In genomic region chr5:154087260-154087659, GRCh38 we compare ENCODE assay signal across 12 cellular contexts. TPM values are rescaled to one million over a fixed set of nuclear protein-coding genes. Genes with fewer than 3 reads are reported as not detected.
DNase-seq lines count a peak whose midpoint lies in the region; ATAC-seq and TF ChIP-seq lines count a peak whose summit lies in the region.
"Had no signal": no experiment of that assay in that cellular context is flagged by ENCODE, and none has a peak within 500 bp of the region (broad histone marks: within the 10 kb centered on the region; RNA-seq: fewer than 3 reads in every experiment).

No MANE protein-coding gene starts in this region.

- POLR2A ChIA-PET in CD4-positive, alpha-beta memory T cell (lab: Charles Lee; ENCODE audit: partially characterized antibody): interaction anchor here (0.8 kb wide), 1 partner anchor 9 kb away, joined by 3 read pairs; no protein-coding TSS in a partner anchor
- POLR2A ChIA-PET in CD8-positive, alpha-beta T cell (lab: Charles Lee): no interaction called here

- H3K9ac ChIP-seq in smooth muscle cell (ENCODE audit: low read depth): no peak overlapping the region

- H3K4me1 ChIP-seq in smooth muscle cell (ENCODE audit: low read depth): peaks cover 19% of the 10 kb centered on the region
- H3K4me1 ChIP-seq in CD4-positive, alpha-beta memory T cell (ENCODE audit: insufficient read depth, low read length): no peaks in the 10 kb centered on the region
- H3K4me1 ChIP-seq in CD8-positive, alpha-beta T cell (ENCODE audit: insufficient read depth, low read length): no peaks in the 10 kb centered on the region

- H4K20me1 ChIP-seq in smooth muscle cell (ENCODE audit: low read depth): no peaks in the 10 kb centered on the region

- no peak overlapping the region for H3K4me2 ChIP-seq in smooth muscle cell

- no peak overlapping the region for H2AFZ ChIP-seq in smooth muscle cell (ENCODE audit: low read depth)

- peaks cover 2% of the 10 kb centered on the region in 2 donors for H3K27me3 Mint-ChIP-seq in CD4-positive, alpha-beta memory T cell
- peaks cover 16% of the 10 kb centered on the region for H3K27me3 Mint-ChIP-seq in CD8-positive, alpha-beta T cell (ENCODE audit: low read depth)

- H3K27ac ChIP-seq in smooth muscle cell (ENCODE audit: low read depth): no peak overlapping the region
- no peak overlapping the region for H3K27ac ChIP-seq in CD4-positive, alpha-beta memory T cell (ENCODE audit: low read depth, low read length)
- no peak overlapping the region for H3K27ac ChIP-seq in CD8-positive, alpha-beta T cell (ENCODE audit: low read depth, low read length)

- DNase-seq in DMS 273 treated with DMSO at 0.1 percent for 48 hours (lab: John Stamatoyannopoulos, UW) (peak; percentile 43), LHCN-M2 (ENCODE audit: low read depth) (peak; percentile 81), RKO (ENCODE audit: low spot score) (peak; percentile 28), medulla oblongata (ENCODE audit: extremely low spot score) (peak; percentile 67), smooth muscle cell (lab: John Stamatoyannopoulos, UW; ENCODE audit: unreplicated experiment) (no peak)
- no peak for DNase-seq in CD4-positive, alpha-beta memory T cell
- DNase-seq in CD8-positive, alpha-beta T cell: no peak
- DNase-seq: activated naive CD4-positive, alpha-beta T cell; DMS79 treated with DMSO at 0.1 percent for 48 hours; SHP77 treated with DMSO at 0.1 percent for 48 hours; small intestine had no signal

- H3K27ac Mint-ChIP-seq in CD4-positive, alpha-beta memory T cell: no peak overlapping the region
- no peak overlapping the region for H3K27ac Mint-ChIP-seq in CD8-positive, alpha-beta T cell

- H3K79me2 ChIP-seq in smooth muscle cell (ENCODE audit: low read depth): no peaks in the 10 kb centered on the region

- no peaks in the 10 kb centered on the region for H3F3A ChIP-seq in smooth muscle cell (ENCODE audit: low read depth)

- WGBS in smooth muscle cell (ENCODE audit: low lambda C conversion rate): 16% methylated on average over 2 of the region's 2 CpGs

- H3K27me3 ChIP-seq in smooth muscle cell (ENCODE audit: low read depth): no peaks in the 10 kb centered on the region
- no peaks in the 10 kb centered on the region for H3K27me3 ChIP-seq in CD4-positive, alpha-beta memory T cell (ENCODE audit: insufficient read depth, low read length)
- H3K27me3 ChIP-seq in CD8-positive, alpha-beta T cell (ENCODE audit: insufficient read depth, low read length): no peaks in the 10 kb centered on the region

- no peak for TF ChIP-seq CTCF in smooth muscle cell (IDR thresholded peaks at IDR 0.05; ENCODE audit: borderline replicate concordance, insufficient read depth, poor library complexity, severe bottlenecking)
- TF ChIP-seq CTCF in CD8-positive, alpha-beta T cell (IDR thresholded peaks at IDR 0.05): no peak

- no peaks in the 10 kb centered on the region for H3K9me3 ChIP-seq in smooth muscle cell (replicated peaks; ENCODE audit: low read depth)
- no peaks in the 10 kb centered on the region for H3K9me3 ChIP-seq in CD4-positive, alpha-beta memory T cell (ENCODE audit: control insufficient read depth in 1 of 2, low read length in 2 of 2)
- no peaks in the 10 kb centered on the region for H3K9me3 ChIP-seq in CD8-positive, alpha-beta T cell (ENCODE audit: low read length)

- H3K4me1 Mint-ChIP-seq in CD4-positive, alpha-beta memory T cell: peaks cover 0 to 2% (median 0%) of the 10 kb centered on the region in 4 donors
- no peaks in the 10 kb centered on the region for H3K4me1 Mint-ChIP-seq in CD8-positive, alpha-beta T cell (ENCODE audit: low read depth)

- H3K4me3 ChIP-seq in smooth muscle cell: no peak overlapping the region
- H3K4me3 ChIP-seq in CD4-positive, alpha-beta memory T cell (ENCODE audit: low read length in 2 of 2): no peak overlapping the region
- H3K4me3 ChIP-seq in CD8-positive, alpha-beta T cell (ENCODE audit: low read depth, low read length): no peak overlapping the region

- H3K36me3 Mint-ChIP-seq in CD4-positive, alpha-beta memory T cell: no peaks in the 10 kb centered on the region
- H3K36me3 Mint-ChIP-seq in CD8-positive, alpha-beta T cell: no peaks in the 10 kb centered on the region

- no peak for ATAC-seq in CD8-positive, alpha-beta T cell
- ATAC-seq in HG03571 (IDR thresholded peaks at IDR 0.05; ENCODE audit: unreplicated experiment): no peak

- H3K9me3 Mint-ChIP-seq in CD4-positive, alpha-beta memory T cell: peaks cover 0 to 2% (median 0%) of the 10 kb centered on the region in 8 donors
- no peaks in the 10 kb centered on the region for H3K9me3 Mint-ChIP-seq in CD8-positive, alpha-beta T cell

- intact Hi-C loops in CD4-positive, alpha-beta memory T cell (cut with micrococcal nuclease): no loop called here
- intact Hi-C loops in CD8-positive, alpha-beta T cell (cut with DNase I, micrococcal nuclease): no loop called here

- H3K4me3 Mint-ChIP-seq in CD4-positive, alpha-beta memory T cell: no peak overlapping the region
- no peak overlapping the region for H3K4me3 Mint-ChIP-seq in CD8-positive, alpha-beta T cell

- H3K36me3 ChIP-seq in smooth muscle cell (ENCODE audit: low read depth): no peaks in the 10 kb centered on the region
- no peaks in the 10 kb centered on the region for H3K36me3 ChIP-seq in CD4-positive, alpha-beta memory T cell (ENCODE audit: insufficient read depth, low read length)
- H3K36me3 ChIP-seq in CD8-positive, alpha-beta T cell (ENCODE audit: insufficient read depth, low read length): no peaks in the 10 kb centered on the region

- CTCF ChIA-PET in CD4-positive, alpha-beta memory T cell (lab: Charles Lee; ENCODE audit: partially characterized antibody): interaction anchor here (1.1 to 1.2 kb wide), 2 partner anchors 13 to 15 kb away, joined by 4 to 6 read pairs; no protein-coding TSS in a partner anchor
- CTCF ChIA-PET in CD8-positive, alpha-beta T cell (lab: Charles Lee): interaction anchor here (1.2 to 2.4 kb wide), 3 partner anchors 11 to 28 kb away, joined by 3 to 8 read pairs (median 4); no protein-coding TSS in a partner anchor

RNA-seq across cellular contexts. Expression of gene MFAP3, which starts 48.5 kb away (rescaled TPM):
- total RNA-seq in LHCN-M2 (2014; rRNA removed) (44.7 and 45.1 TPM in 2 replicates), smooth muscle cell (76.0 and 96.5 TPM in 2 replicates)
- polyA plus RNA-seq in LHCN-M2 (2012): 11.7 TPM
- 9.7 and 12.6 TPM in 2 replicates for polyA plus RNA-seq in smooth muscle cell
- 10 to 100 TPM; 25.4 to 27.4 TPM for total RNA-seq in CD4-positive, alpha-beta memory T cell
- 1 to 10 TPM; 5.5 to 6.6 TPM for polyA plus RNA-seq in CD4-positive, alpha-beta memory T cell
- 10 to 100 TPM; 16.6 to 20.2 TPM for total RNA-seq in CD8-positive, alpha-beta T cell

RNA-seq across cellular contexts. Expression of gene FAM114A2, which starts 48.5 kb away (rescaled TPM):
- total RNA-seq in LHCN-M2 (2014; rRNA removed) (31.3 and 41.4 TPM in 2 replicates), smooth muscle cell (23.8 and 26.2 TPM in 2 replicates)
- 13.6 TPM for polyA plus RNA-seq in LHCN-M2 (2012)
- polyA plus RNA-seq in smooth muscle cell: 15.6 and 22.3 TPM in 2 replicates
- total RNA-seq in CD4-positive, alpha-beta memory T cell: 10 to 100 TPM; 39.0 to 45.5 TPM
- polyA plus RNA-seq in CD4-positive, alpha-beta memory T cell: 10 to 100 TPM; 18.2 to 20.6 TPM
- total RNA-seq in CD8-positive, alpha-beta T cell: 10 to 100 TPM; 24.9 to 26.6 TPM

Comparison
In these comparisons a context has a peak if more than half of its experiments do, and no peak if none do; other contexts are left out.
1. DNase-seq: peak in DMS 273 treated with DMSO at 0.1 percent for 48 hours (single experiment), LHCN-M2 (single experiment), RKO (single experiment) and medulla oblongata (single experiment); none in smooth muscle cell (single experiment), CD4-positive, alpha-beta memory T cell (0 of 5) and CD8-positive, alpha-beta T cell (0 of 7).